In the genomic region with DNA sequence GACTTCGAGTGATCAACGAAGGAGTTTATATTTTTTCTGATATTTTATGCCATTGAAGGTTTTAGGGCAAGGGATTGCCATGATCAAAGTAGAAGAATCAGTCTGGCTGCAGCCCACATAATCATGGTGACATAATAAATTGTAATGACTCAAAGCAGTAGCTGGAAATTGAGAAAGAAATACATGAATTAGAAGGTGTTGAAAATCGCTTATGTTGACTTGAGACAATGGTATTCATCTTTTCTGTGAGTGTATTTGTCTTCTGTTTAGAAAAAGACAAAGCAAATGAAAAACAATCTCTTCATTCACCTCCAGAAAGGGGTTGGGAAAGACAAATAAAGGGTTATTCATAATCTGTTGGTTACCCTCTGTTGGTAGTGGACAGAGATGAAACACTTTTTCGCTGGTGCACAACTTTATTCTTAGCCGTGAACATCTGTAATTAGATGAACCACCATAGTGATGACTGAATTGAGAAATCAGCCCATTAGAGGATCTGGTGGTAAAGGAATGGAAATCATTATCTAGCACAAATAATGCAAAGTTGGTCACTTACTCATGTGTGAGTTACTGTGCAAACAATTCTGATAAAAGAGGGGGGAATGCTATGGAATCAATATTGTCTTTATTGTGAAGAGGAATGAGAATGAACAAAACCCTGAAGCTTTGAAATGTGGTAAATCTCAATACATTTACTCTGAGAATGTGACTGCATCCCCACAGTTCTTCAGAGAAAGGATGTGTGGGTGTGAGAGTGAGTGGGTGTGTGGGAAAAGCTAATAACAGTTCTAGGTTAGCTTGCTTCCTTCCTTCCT, we compare ENCODE assay signal across 20 cellular contexts.
DNase-seq lines count a peak whose midpoint lies in the region; ATAC-seq, FAIRE-seq and TF ChIP-seq lines count a peak whose summit lies in the region.
"Had no signal": no experiment of that assay in that cellular context is flagged by ENCODE, and none has a peak within 500 bp of the region (broad histone marks: within the 10 kb centered on the region; RNA-seq: fewer than 3 reads in every experiment).

No MANE protein-coding gene starts in this region.

- TF ChIP-seq RAD21 in GM12878 (IDR thresholded peaks at IDR 0.05; ENCODE audit: insufficient read depth, low read depth, low read length) = no peak

- peaks cover 6% of the 10 kb centered on the region for H3K9me3 Mint-ChIP-seq in memory B cell
- no peaks in the 10 kb centered on the region for H3K9me3 Mint-ChIP-seq in neural progenitor cell
- H3K9me3 Mint-ChIP-seq: activated CD4-positive, alpha-beta T cell treated with anti-CD3 and anti-CD28 coated beads, Interleukin-2, amount 10 ng/mL, durations not matched to agents 7 days and 5 days had no signal

- H3K4me3 Mint-ChIP-seq in memory B cell (no peak overlapping the region), neural progenitor cell (no peak overlapping the region)
- H3K4me3 Mint-ChIP-seq: activated CD4-positive, alpha-beta T cell treated with anti-CD3 and anti-CD28 coated beads, Interleukin-2, amount 10 ng/mL, durations not matched to agents 7 days and 5 days; stimulated activated naive B cell treated with anti-CD40 and anti-IgM and Interleukin-4, amounts not matched to agents 10 μg/mL and 1 μg/mL and 100 μg/mL, for 72 hours had no signal

- TF ChIP-seq POLR2A in GM12878 (IDR thresholded peaks at IDR 0.05; ENCODE audit: low read depth, low read length) = no peak

- H3K27me3 ChIP-seq in BLaER1 treated with 17β-estradiol and CSF1 and Interleukin-3, amounts not matched to agents 10 nM and 100 nM = no peaks in the 10 kb centered on the region
- H3K27me3 ChIP-seq in GM12878 (replicated peaks in 1 of 2; ENCODE audit: control insufficient read depth in 2 of 2, insufficient read depth in 2 of 2, low read length in 1 of 2) (no peaks in the 10 kb centered on the region), neural progenitor cell (no peaks in the 10 kb centered on the region)
- H3K27me3 ChIP-seq: cardiac muscle cell, testis had no signal

- no peaks in the 10 kb centered on the region for H3K79me2 ChIP-seq in GM12878 (ENCODE audit: control insufficient read depth, insufficient read depth, low read length)
- no peaks in the 10 kb centered on the region for H3K79me2 ChIP-seq in neural progenitor cell (ENCODE audit: low read depth)

- H3K36me3 Mint-ChIP-seq in memory B cell = no peaks in the 10 kb centered on the region
- H3K36me3 Mint-ChIP-seq in neural progenitor cell = peaks cover 2% of the 10 kb centered on the region
- H3K36me3 Mint-ChIP-seq: stimulated activated naive B cell treated with anti-CD40 and anti-IgM and Interleukin-4, amounts not matched to agents 10 μg/mL and 1 μg/mL and 100 μg/mL, for 72 hours had no signal

- in situ Hi-C loops in GM12878 (cut with MboI) = no loop called here

- TF ChIP-seq CTCF in HEK293 (tag by site-specific recombination; IDR thresholded peaks at IDR 0.05) (no peak), GM12878 (IDR thresholded peaks at IDR 0.05 in 2 of 3, conservative IDR thresholded peaks at IDR 0.05 in 1 of 3; ENCODE audit: control insufficient read depth in 2 of 3, extremely low read depth in 1 of 3, insufficient read depth in 1 of 3, low read depth in 3 of 3, low read length in 3 of 3) (no peak), neural progenitor cell (IDR thresholded peaks at IDR 0.05) (no peak)

- TF ChIP-seq EP300 in GM12878 (IDR thresholded peaks at IDR 0.05; ENCODE audit: borderline replicate concordance in 1 of 2, control insufficient read depth in 1 of 2, low read depth in 2 of 2, low read length in 2 of 2) = no peak

- no TSS peak for BruUV-seq in GM12878 (replicated peaks; lab: Mats Ljungman, UMichigan)

- no peak for FAIRE-seq in GM12878 (lab: Jason Lieb, UNC)
- FAIRE-seq: frontal cortex had no signal

- H2AFZ ChIP-seq in GM12878 (ENCODE audit: control insufficient read depth, low read depth, low read length) (no peak overlapping the region), neural progenitor cell (replicated peaks) (no peak overlapping the region)

- peak overlapping the region; percentile 51 for H3K27ac Mint-ChIP-seq in memory B cell
- H3K27ac Mint-ChIP-seq in neural progenitor cell = no peak overlapping the region
- H3K27ac Mint-ChIP-seq: activated CD4-positive, alpha-beta T cell treated with anti-CD3 and anti-CD28 coated beads, Interleukin-2, amount 10 ng/mL, durations not matched to agents 7 days and 5 days; stimulated activated naive B cell treated with anti-CD40 and anti-IgM and Interleukin-4, amounts not matched to agents 10 μg/mL and 1 μg/mL and 100 μg/mL, for 72 hours had no signal

- H3F3A ChIP-seq in neural progenitor cell (ENCODE audit: low read depth) = no peaks in the 10 kb centered on the region

- POLR2A ChIA-PET in HEK293 (lab: Yijun Ruan, JAX) (no interaction called here), GM12878 (lab: Charles Lee) (interaction anchor here (0.5 kb wide), 1 partner anchor 14 kb away, joined by 4 read pairs; no protein-coding TSS in a partner anchor)

- intact Hi-C loops in GM12878 (cut with micrococcal nuclease; ENCODE audit: unreplicated experiment) = no loop called here

- SMC1A ChIA-PET in GM12878 (lab: Charles Lee; ENCODE audit: uncharacterized antibody, unreplicated experiment) = interaction anchor here (1.0 to 1.5 kb wide), 2 partner anchors 9 to 95 kb away, joined by 3 to 4 read pairs; no protein-coding TSS in a partner anchor

- H3K27ac ChIP-seq in BLaER1 treated with 17β-estradiol and CSF1 and Interleukin-3, amounts not matched to agents 10 nM and 100 nM = peak overlapping the region in 1 of 11 experiments; percentile 7; a peak in 1 of 22 replicates
- no peak overlapping the region for H3K27ac ChIP-seq in HEK293 (ENCODE audit: extremely low read depth, low read depth, low read length)
- no peak overlapping the region for H3K27ac ChIP-seq in GM12878 (ENCODE audit: control insufficient read depth, insufficient read depth)
- no peak overlapping the region for H3K27ac ChIP-seq in neural progenitor cell
- H3K27ac ChIP-seq: cardiac muscle cell, testis had no signal

- RAD21 ChIA-PET in GM12878 (lab: Charles Lee; ENCODE audit: unreplicated experiment) = no interaction called here

- 35% methylated on average over 5 of the region's 5 CpGs for WGBS in GM12878 (ENCODE audit: insufficient coverage, insufficient replicate concordance, low lambda C conversion rate, missing lambda C conversion rate)

- H3K9ac ChIP-seq in BLaER1 treated with 17β-estradiol and CSF1 and Interleukin-3, amounts not matched to agents 10 nM and 100 nM = no peak overlapping the region
- H3K9ac ChIP-seq in GM12878 (ENCODE audit: control insufficient read depth, insufficient read depth, low read length) (no peak overlapping the region), neural progenitor cell (no peak overlapping the region)

- H3K4me1 ChIP-seq in BLaER1 treated with 17β-estradiol and CSF1 and Interleukin-3, amounts not matched to agents 10 nM and 100 nM = peaks cover 5 to 17% (median 8%) of the 10 kb centered on the region in 10 experiments; a peak in 14 of 20 replicates
- no peaks in the 10 kb centered on the region for H3K4me1 ChIP-seq in HEK293 (ENCODE audit: control insufficient read depth, insufficient read depth, low read length)
- H3K4me1 ChIP-seq in GM12878 (ENCODE audit: control insufficient read depth, insufficient read depth, low read length) = no peaks in the 10 kb centered on the region
- no peaks in the 10 kb centered on the region for H3K4me1 ChIP-seq in neural progenitor cell
- H3K4me1 ChIP-seq: testis had no signal

- ATAC-seq in GM12878 (peak; percentile 61), memory B cell (ENCODE audit: low read depth) (no peak), HG03108 (IDR thresholded peaks at IDR 0.05; ENCODE audit: unreplicated experiment) (no peak)
- ATAC-seq: right cardiac atrium; stimulated activated naive B cell treated with anti-CD40 and anti-IgM and Interleukin-4, amounts not matched to agents 10 μg/mL and 1 μg/mL and 100 μg/mL, for 72 hours had no signal

- no peak overlapping the region for H3K4me3 ChIP-seq in BLaER1 treated with 17β-estradiol and CSF1 and Interleukin-3, amounts not matched to agents 10 nM and 100 nM
- H3K4me3 ChIP-seq in HEK293 (ENCODE audit: low read depth, low read length) (no peak overlapping the region), GM12878 (no peak overlapping the region), neural progenitor cell (no peak overlapping the region)
- H3K4me3 ChIP-seq: cardiac muscle cell, testis had no signal

- H4K20me1 ChIP-seq in BLaER1 treated with 17β-estradiol and CSF1 and Interleukin-3, amounts not matched to agents 10 nM and 100 nM = no peaks in the 10 kb centered on the region
- H4K20me1 ChIP-seq in GM12878 (ENCODE audit: control insufficient read depth, insufficient read depth) (no peaks in the 10 kb centered on the region), neural progenitor cell (ENCODE audit: low read depth) (no peaks in the 10 kb centered on the region)

- CTCF ChIA-PET in HEK293 (lab: Yijun Ruan, JAX) (interaction anchor here (0.6 to 0.9 kb wide), 2 partner anchors 15 to 494 kb away, joined by 3 read pairs; no protein-coding TSS in a partner anchor), GM12878 (lab: Yijun Ruan, JAX) (interaction anchor here (0.9 kb wide), 1 partner anchor 14 kb away, joined by 6 read pairs; no protein-coding TSS in a partner anchor)

- H3K27me3 Mint-ChIP-seq in memory B cell = no peaks in the 10 kb centered on the region
- H3K27me3 Mint-ChIP-seq in neural progenitor cell (ENCODE audit: insufficient read depth, low read depth) = peaks cover 2% of the 10 kb centered on the region
- H3K27me3 Mint-ChIP-seq: activated CD4-positive, alpha-beta T cell treated with anti-CD3 and anti-CD28 coated beads, Interleukin-2, amount 10 ng/mL, durations not matched to agents 7 days and 5 days; stimulated activated naive B cell treated with anti-CD40 and anti-IgM and Interleukin-4, amounts not matched to agents 10 μg/mL and 1 μg/mL and 100 μg/mL, for 72 hours had no signal

- DNase-seq in GM12878 (ENCODE audit: low read depth, low spot score) (no peak), memory B cell (ENCODE audit: low spot score in 2 of 2) (no peak), neural progenitor cell (ENCODE audit: low spot score) (no peak)
- DNase-seq in stimulated activated CD4-positive, alpha-beta T cell treated with anti-CD3 and anti-CD28 coated beads, Interleukin-4, amount 100 ng/mL, for 24 hours = no peak
- DNase-seq: activated CD4-positive, alpha-beta T cell treated with anti-CD3 and anti-CD28 coated beads, Interleukin-2, amount 10 ng/mL, durations not matched to agents 7 days and 5 days; activated CD8-positive, alpha-beta memory T cell treated with anti-CD3 and anti-CD28 coated beads, Interleukin-2, amount 50 U/mL, for 4 hours; AML-193; dermis blood vessel endothelial cell; mesenchymal stem cell; NCI-H1417; NCI-H524; right cardiac atrium; SHP77 treated with DMSO at 0.1 percent for 48 hours; stimulated activated naive B cell treated with anti-CD40 and anti-IgM and Interleukin-4, amounts not matched to agents 10 μg/mL and 1 μg/mL and 100 μg/mL, for 72 hours; testis had no signal

- H3K36me3 ChIP-seq in BLaER1 treated with 17β-estradiol and CSF1 and Interleukin-3, amounts not matched to agents 10 nM and 100 nM = no peaks in the 10 kb centered on the region
- no peaks in the 10 kb centered on the region for H3K36me3 ChIP-seq in HEK293 (ENCODE audit: control insufficient read depth in 2 of 2, insufficient read depth in 1 of 2, low read length in 2 of 2)
- H3K36me3 ChIP-seq in GM12878 (ENCODE audit: control insufficient read depth in 2 of 2, insufficient read depth in 2 of 2, low read length in 1 of 2) = no peaks in the 10 kb centered on the region
- no peaks in the 10 kb centered on the region for H3K36me3 ChIP-seq in neural progenitor cell
- H3K36me3 ChIP-seq: cardiac muscle cell had no signal

- H3K4me2 ChIP-seq in BLaER1 treated with 17β-estradiol and CSF1 and Interleukin-3, amounts not matched to agents 10 nM and 100 nM = peak overlapping the region in 10 of 11 experiments; percentile 5 to 30 (median 14); a peak in 13 of 22 replicates
- H3K4me2 ChIP-seq in GM12878 (ENCODE audit: control insufficient read depth, insufficient read depth) (no peak overlapping the region), neural progenitor cell (no peak overlapping the region)

- peaks cover 17% of the 10 kb centered on the region for H3K4me1 Mint-ChIP-seq in memory B cell
- no peaks in the 10 kb centered on the region for H3K4me1 Mint-ChIP-seq in neural progenitor cell
- H3K4me1 Mint-ChIP-seq: activated CD4-positive, alpha-beta T cell treated with anti-CD3 and anti-CD28 coated beads, Interleukin-2, amount 10 ng/mL, durations not matched to agents 7 days and 5 days had no signal

- H3K9me3 ChIP-seq in BLaER1 treated with 17β-estradiol and CSF1 and Interleukin-3, amounts not matched to agents 10 nM and 100 nM (replicated peaks in 1 of 11) = peaks cover 0 to 15% (median 10%) of the 10 kb centered on the region in 11 experiments; a peak in 11 of 22 replicates
- H3K9me3 ChIP-seq in HEK293 (ENCODE audit: control insufficient read depth, insufficient read depth, low read depth, low read length) = no peaks in the 10 kb centered on the region
- H3K9me3 ChIP-seq in GM12878 (replicated peaks; ENCODE audit: control insufficient read depth, insufficient read depth, low read length) = no peaks in the 10 kb centered on the region
- no peaks in the 10 kb centered on the region for H3K9me3 ChIP-seq in neural progenitor cell (ENCODE audit: low read depth)
- H3K9me3 ChIP-seq: testis had no signal

Comparison
In these comparisons a context has a peak if more than half of its experiments do, and no peak if none do; other contexts are left out.
1. H3K4me2 ChIP-seq: peak in BLaER1 treated with 17β-estradiol and CSF1 and Interleukin-3, amounts not matched to agents 10 nM and 100 nM (10 of 11); none in GM12878 (single experiment) and neural progenitor cell (single experiment).